ENCODE assay signal across 8 cellular contexts in the genomic region with DNA sequence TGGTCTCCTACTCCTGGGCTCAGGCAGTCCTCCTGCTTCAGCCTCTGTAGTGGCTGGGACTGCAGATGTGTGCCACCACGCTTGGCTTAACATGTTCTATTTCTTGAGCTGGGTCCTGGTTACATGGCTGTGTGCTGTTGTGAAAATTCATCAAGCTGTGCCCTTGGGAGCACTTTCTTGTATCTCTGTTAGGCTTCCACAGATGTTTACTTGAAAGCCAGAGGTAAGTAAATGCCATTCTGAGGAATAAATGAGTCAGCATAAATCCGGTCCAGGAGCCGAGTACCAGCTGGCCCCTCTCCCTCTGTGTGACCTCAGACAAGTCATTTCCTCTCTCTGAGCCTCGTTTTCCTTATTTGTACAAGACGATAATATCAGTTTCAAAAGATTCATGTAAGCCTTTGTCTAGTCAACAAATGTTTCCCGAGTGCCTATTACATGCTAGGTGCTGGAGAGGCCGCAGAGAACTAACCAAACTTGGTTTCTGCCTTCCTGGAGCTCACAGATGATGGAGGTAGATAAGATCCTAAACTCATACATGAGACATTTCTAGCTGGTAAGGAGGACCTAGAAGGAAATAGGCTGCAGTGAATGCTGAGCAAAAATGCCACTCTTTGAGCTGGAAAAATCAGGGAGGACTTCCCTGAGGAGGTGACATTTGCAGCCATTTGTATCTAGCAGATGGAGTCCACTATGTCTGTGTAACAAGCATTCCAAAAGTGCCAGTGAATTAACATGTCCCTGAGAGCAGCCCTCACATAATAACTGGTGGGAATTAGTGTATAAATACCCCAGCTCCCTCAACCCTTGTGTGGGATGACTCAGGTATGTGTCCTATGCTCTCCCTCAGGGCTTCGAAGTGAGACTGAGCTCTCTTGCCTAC. TPM values are rescaled to one million over a fixed set of nuclear protein-coding genes. Genes with fewer than 3 reads are reported as not detected.
A peak's percentile ranks its signal among the peaks of the same experiment; 100 is the strongest.
DNase-seq lines count a peak whose midpoint lies in the region; ATAC-seq and TF ChIP-seq lines count a peak whose summit lies in the region.

No MANE protein-coding gene starts in this region.

- H3K36me3 Mint-ChIP-seq in neural progenitor cell: no peaks in the 10 kb centered on the region

- H3F3A ChIP-seq in neural progenitor cell (ENCODE audit: low read depth): no peaks in the 10 kb centered on the region

- peaks cover 53% of the 10 kb centered on the region for H3K27me3 Mint-ChIP-seq in neural progenitor cell (ENCODE audit: insufficient read depth, low read depth)

- TF ChIP-seq CTCF in AG04450 (IDR thresholded peaks at IDR 0.05; ENCODE audit: low read depth, low read length) (no peak), neutrophil (IDR thresholded peaks at IDR 0.05) (no peak), RWPE1 (conservative IDR thresholded peaks at IDR 0.05; ENCODE audit: low read depth) (no peak), neural progenitor cell (IDR thresholded peaks at IDR 0.05) (no peak)

- no peak overlapping the region for H3K27ac Mint-ChIP-seq in neural progenitor cell

- H3K4me3 Mint-ChIP-seq in neural progenitor cell: no peak overlapping the region

- H3K27ac ChIP-seq in AG04450 (ENCODE audit: low read depth, low read length) (no peak overlapping the region), KOPT-K1 (ENCODE audit: low read depth, low read length, poor library complexity, severe bottlenecking) (peak overlapping the region; percentile 61), neutrophil (peak overlapping the region; percentile 66), RWPE1 (no peak overlapping the region), neural progenitor cell (no peak overlapping the region)

- H3K4me3 ChIP-seq in AG04450 (ENCODE audit: low read depth, low read length) (no peak overlapping the region), neutrophil (ENCODE audit: low read depth in 1 of 2, low read length in 1 of 2) (peak overlapping the region in 1 of 2 experiments; percentile 4), neural progenitor cell (no peak overlapping the region)

- POLR2A ChIA-PET in AG04450 (lab: Yijun Ruan, JAX): interaction anchor here (0.6 to 0.8 kb wide), 2 partner anchors 14 to 15 kb away, joined by 3 to 4 read pairs; no protein-coding TSS in a partner anchor
- POLR2A ChIA-PET in RWPE1 (lab: Yijun Ruan, JAX; ENCODE audit: low non-redundant PET): no interaction called here

- H3K4me2 ChIP-seq in neural progenitor cell: no peak overlapping the region

- H3K9me3 ChIP-seq in AG04450 (ENCODE audit: control insufficient read depth, insufficient read depth, low read length) (peaks cover 7% of the 10 kb centered on the region; the same call in 1 of the 2 replicates), KOPT-K1 (ENCODE audit: insufficient read depth, low read length, poor library complexity, severe bottlenecking) (no peaks in the 10 kb centered on the region), neutrophil (no peaks in the 10 kb centered on the region), neural progenitor cell (ENCODE audit: low read depth) (no peaks in the 10 kb centered on the region)

- peak; percentile 60 for ATAC-seq in GM19452 (IDR thresholded peaks at IDR 0.05; ENCODE audit: unreplicated experiment)
- no peak for ATAC-seq in GM19351 (IDR thresholded peaks at IDR 0.05; ENCODE audit: unreplicated experiment)

- H4K20me1 ChIP-seq in neural progenitor cell (ENCODE audit: low read depth): no peaks in the 10 kb centered on the region

- CTCF ChIA-PET in AG04450 (lab: Charles Lee): interaction anchor here (0.7 to 1.4 kb wide), 2 partner anchors 375 to 479 kb away, joined by 5 read pairs; no protein-coding TSS in a partner anchor
- CTCF ChIA-PET in RWPE1 (lab: Yijun Ruan, JAX): interaction anchor here (0.7 kb wide), 1 partner anchor 14 kb away, joined by 3 read pairs; no protein-coding TSS in a partner anchor

- H3K36me3 ChIP-seq in KOPT-K1 (ENCODE audit: insufficient read depth, low read length): peaks cover 4% of the 10 kb centered on the region; the same call in 1 of the 2 replicates
- no peaks in the 10 kb centered on the region for H3K36me3 ChIP-seq in neutrophil
- H3K36me3 ChIP-seq in neural progenitor cell: no peaks in the 10 kb centered on the region

- peaks cover 2% of the 10 kb centered on the region for H3K4me1 Mint-ChIP-seq in neural progenitor cell

- H3K9ac ChIP-seq in neural progenitor cell: no peak overlapping the region

- H2AFZ ChIP-seq in neural progenitor cell (replicated peaks): no peak overlapping the region

- H3K4me1 ChIP-seq in neutrophil (ENCODE audit: control insufficient read depth in 1 of 2, insufficient read depth in 1 of 2, low read depth in 1 of 2, low read length in 1 of 2): peaks cover 59 to 63% of the 10 kb centered on the region in 2 experiments
- H3K4me1 ChIP-seq in neural progenitor cell: no peaks in the 10 kb centered on the region

- no peaks in the 10 kb centered on the region for H3K79me2 ChIP-seq in neural progenitor cell (ENCODE audit: low read depth)

- peaks cover 19% of the 10 kb centered on the region for H3K27me3 ChIP-seq in AG04450 (ENCODE audit: control insufficient read depth, insufficient read depth, low read length)
- peaks cover 25% of the 10 kb centered on the region for H3K27me3 ChIP-seq in neutrophil
- H3K27me3 ChIP-seq in neural progenitor cell: peaks cover 86% of the 10 kb centered on the region

- H3K9me3 Mint-ChIP-seq in neural progenitor cell: peaks cover 7% of the 10 kb centered on the region

- DNase-seq in AG04450 (ENCODE audit: low read depth, low spot score) (peak; percentile 32), RWPE1 (ENCODE audit: low spot score) (no peak), neural progenitor cell (ENCODE audit: low spot score) (no peak)
- peak; percentile 53 for DNase-seq in activated CD8-positive, alpha-beta memory T cell treated with anti-CD3 and anti-CD28 coated beads, Interleukin-2, amount 50 U/mL, for 4 hours

RNA-seq across cellular contexts. Expression of gene RASAL3, which starts 2.7 kb away (rescaled TPM):
- polyA plus RNA-seq in AG04450 (2011; rRNA removed): 0.04 and 0.21 TPM in 2 replicates
- polyA minus RNA-seq in AG04450 (2011; rRNA and poly(A)+ RNA removed): not detected in 2 replicates
- total RNA-seq in neural progenitor cell (ENCODE audit: low replicate concordance): not detected in 2 replicates

RNA-seq across cellular contexts. Expression of gene PGLYRP2, which starts 12.2 kb away (rescaled TPM):
- not detected in 2 replicates for polyA plus RNA-seq in AG04450 (2011; rRNA removed)
- polyA minus RNA-seq in AG04450 (2011; rRNA and poly(A)+ RNA removed): not detected in 2 replicates
- not detected in 2 replicates for total RNA-seq in neural progenitor cell (ENCODE audit: low replicate concordance)

RNA-seq across cellular contexts. Expression of gene WIZ, which starts 17.3 kb away (rescaled TPM):
- polyA plus RNA-seq in AG04450 (2011; rRNA removed): 5.8 and 9.1 TPM in 2 replicates
- 3.4 and 3.9 TPM in 2 replicates for polyA minus RNA-seq in AG04450 (2011; rRNA and poly(A)+ RNA removed)
- 9.1 and 30.3 TPM in 2 replicates for total RNA-seq in neural progenitor cell (ENCODE audit: low replicate concordance)

RNA-seq across cellular contexts. Expression of gene CYP4F22, which starts 41.2 kb away (rescaled TPM):
- not detected in 2 replicates for polyA plus RNA-seq in AG04450 (2011; rRNA removed)
- polyA minus RNA-seq in AG04450 (2011; rRNA and poly(A)+ RNA removed): not detected in 2 replicates
- not detected in 2 replicates for total RNA-seq in neural progenitor cell (ENCODE audit: low replicate concordance)

RNA-seq across cellular contexts. Expression of gene AKAP8L, which starts 48.3 kb away (rescaled TPM):
- polyA plus RNA-seq in AG04450 (2011; rRNA removed): 30.4 and 36.6 TPM in 2 replicates
- 51.9 and 52.1 TPM in 2 replicates for polyA minus RNA-seq in AG04450 (2011; rRNA and poly(A)+ RNA removed)
- 131 and 210 TPM in 2 replicates for total RNA-seq in neural progenitor cell (ENCODE audit: low replicate concordance)

Comparison
In these comparisons a context has a peak if more than half of its experiments do, and no peak if none do; other contexts are left out.
1. DNase-seq: peak in AG04450 (single experiment) and activated CD8-positive, alpha-beta memory T cell treated with anti-CD3 and anti-CD28 coated beads, Interleukin-2, amount 50 U/mL, for 4 hours (single experiment); none in RWPE1 (single experiment) and neural progenitor cell (single experiment).
2. H3K27ac ChIP-seq: peak in KOPT-K1 (single experiment) and neutrophil (single experiment); none in AG04450 (single experiment), RWPE1 (single experiment) and neural progenitor cell (single experiment).